In the genomic region with DNA sequence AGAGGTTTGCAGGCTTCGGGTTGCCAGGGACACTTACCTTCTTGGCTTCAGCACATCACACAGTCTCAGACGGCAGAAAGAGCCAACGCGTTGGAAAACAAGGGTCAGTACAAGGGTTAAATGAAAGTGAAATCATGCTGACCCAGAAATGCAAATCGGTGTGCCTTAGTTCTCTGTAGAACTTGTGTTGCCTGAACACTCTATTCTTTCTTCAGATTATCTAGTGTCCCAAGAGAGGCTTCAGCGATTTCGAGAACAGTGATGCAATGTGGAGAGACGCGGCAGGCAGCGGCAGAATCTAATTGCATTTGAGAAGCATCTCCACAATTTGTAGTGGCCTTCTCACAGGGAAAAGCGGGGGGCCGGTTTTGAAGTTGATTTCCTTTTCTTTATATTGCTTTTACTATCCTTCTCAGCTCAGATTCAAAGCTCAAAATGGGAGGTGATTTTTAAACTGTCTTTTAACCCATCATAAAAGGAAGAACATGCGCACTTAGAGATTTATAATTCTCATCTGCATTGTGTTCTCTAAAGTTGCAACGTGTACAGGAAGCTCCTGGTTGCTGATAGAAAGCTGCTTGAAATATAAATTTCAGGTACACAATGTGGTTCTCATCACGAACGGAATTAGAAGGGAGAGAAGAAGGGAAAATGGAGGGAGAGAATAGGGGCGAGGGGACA, we compare ENCODE assay signal across 8 cellular contexts.
DNase-seq lines count a peak whose midpoint lies in the region; ATAC-seq and TF ChIP-seq lines count a peak whose summit lies in the region.

No MANE protein-coding gene starts in this region.

- H3K79me2 ChIP-seq in Karpas-422 (ENCODE audit: low read length) (no peaks in the 10 kb centered on the region), OCI-LY7 (ENCODE audit: insufficient read depth, low read depth, low read length) (no peaks in the 10 kb centered on the region)

- H3K27ac ChIP-seq in Karpas-422 (ENCODE audit: low read length) (no peak overlapping the region), cingulate gyrus (ENCODE audit: low read depth, low read length) (peak overlapping the region; percentile 30), gastrocnemius medialis (peak overlapping the region; percentile 39 to 68 (median 56)), OCI-LY7 (ENCODE audit: low read depth, low read length, poor library complexity, severe bottlenecking) (no peak overlapping the region)

- TF ChIP-seq CTCF in gastrocnemius medialis (IDR thresholded peaks at IDR 0.05 in 4 of 5, conservative IDR thresholded peaks at IDR 0.05 in 1 of 5) (no peak), OCI-LY7 (conservative IDR thresholded peaks at IDR 0.05; ENCODE audit: low read length) (no peak)

- no TSS peak for BruUV-seq in OCI-LY7 (replicated peaks; lab: Mats Ljungman, UMichigan)

- peak overlapping the region; percentile 30 for H3K9ac ChIP-seq in Karpas-422 (ENCODE audit: low read length)

- H3K4me2 ChIP-seq in Karpas-422 (ENCODE audit: low read depth, low read length, poor library complexity, severe bottlenecking) (peak overlapping the region; percentile 62), OCI-LY7 (ENCODE audit: low read length) (no peak overlapping the region)

- no peak for DNase-seq in activated CD4-positive, CD25-positive, alpha-beta regulatory T cell (lab: John Stamatoyannopoulos, UW)
- DNase-seq in Karpas-422 (peak; percentile 73), gastrocnemius medialis (peak; percentile 45 to 68), ecto neural progenitor cell (ENCODE audit: low spot score) (no peak), OCI-LY7 (ENCODE audit: low spot score) (no peak), HCEC 1CT (no peak)

- peak; percentile 44 to 51 for ATAC-seq in activated CD4-positive, CD25-positive, alpha-beta regulatory T cell treated with anti-CD3 and anti-CD28 coated beads, Interleukin-2, amount 50 U/mL, for 24 hours
- ATAC-seq in gastrocnemius medialis, result peak; percentile 74 to 81

- H3K36me3 ChIP-seq in Karpas-422 (ENCODE audit: insufficient read depth, low read length), result no peaks in the 10 kb centered on the region
- H3K36me3 ChIP-seq in gastrocnemius medialis, result no peaks in the 10 kb centered on the region
- H3K36me3 ChIP-seq in OCI-LY7 (ENCODE audit: insufficient read depth, low read length), result no peaks in the 10 kb centered on the region

- H3K4me1 ChIP-seq in Karpas-422 (ENCODE audit: low read length) (peaks cover 22% of the 10 kb centered on the region), gastrocnemius medialis (peaks cover 7 to 8% of the 10 kb centered on the region in 2 donors), OCI-LY7 (ENCODE audit: insufficient read depth, low read length, poor library complexity, severe bottlenecking) (no peaks in the 10 kb centered on the region)

- peak overlapping the region; percentile 29; the same call in 1 of the 2 replicates for H2AFZ ChIP-seq in Karpas-422 (ENCODE audit: low read length)
- no peak overlapping the region for H2AFZ ChIP-seq in OCI-LY7 (ENCODE audit: low read length)

- POLR2A ChIA-PET in OCI-LY7 (lab: Charles Lee), result no interaction called here

- H4K20me1 ChIP-seq in Karpas-422 (ENCODE audit: insufficient read depth, low read depth, low read length), result no peaks in the 10 kb centered on the region
- no peaks in the 10 kb centered on the region for H4K20me1 ChIP-seq in OCI-LY7 (ENCODE audit: insufficient read depth, low read length)

- H3K27me3 ChIP-seq in Karpas-422 (ENCODE audit: low read length) (no peaks in the 10 kb centered on the region), gastrocnemius medialis (no peaks in the 10 kb centered on the region)

- H3K9me3 ChIP-seq in Karpas-422 (ENCODE audit: low read length) (no peaks in the 10 kb centered on the region), gastrocnemius medialis (no peaks in the 10 kb centered on the region), OCI-LY7 (ENCODE audit: low read length) (no peaks in the 10 kb centered on the region)

- H3K9me2 ChIP-seq in Karpas-422 (replicated peaks; ENCODE audit: insufficient read depth, low read length) (no peaks in the 10 kb centered on the region), OCI-LY7 (ENCODE audit: insufficient read depth, low read length) (no peaks in the 10 kb centered on the region)

- CTCF ChIA-PET in OCI-LY7 (lab: Charles Lee; ENCODE audit: unreplicated experiment), result no interaction called here

- in situ Hi-C loops in gastrocnemius medialis (cut with MboI; ENCODE audit: low sequenced_read_pairs in 4 of 4), result no loop called here

- intact Hi-C loops in gastrocnemius medialis (cut with DNase I; ENCODE audit: low total_unique reads), result loop anchor here (5.0 kb wide), 1 partner anchor 66 kb away; the partner anchor contains the start of gene EGLN3
- intact Hi-C loops in OCI-LY7 (cut with micrococcal nuclease; ENCODE audit: unreplicated experiment), result no loop called here

- H3K4me3 ChIP-seq in Karpas-422 (ENCODE audit: low read length), result peak overlapping the region; percentile 52
- H3K4me3 ChIP-seq in gastrocnemius medialis, result peak overlapping the region; percentile 36 to 44 (median 40)
- no peak overlapping the region for H3K4me3 ChIP-seq in OCI-LY7 (ENCODE audit: low read depth, low read length, poor library complexity, severe bottlenecking)

- peak; percentile 20 to 53 for TF ChIP-seq POLR2A in gastrocnemius medialis (IDR thresholded peaks at IDR 0.05)

Comparison
In these comparisons a context has a peak if more than half of its experiments do, and no peak if none do; other contexts are left out.
1. DNase-seq: peak in Karpas-422 (single experiment) and gastrocnemius medialis (2 of 2); none in activated CD4-positive, CD25-positive, alpha-beta regulatory T cell (0 of 4), ecto neural progenitor cell (single experiment), OCI-LY7 (single experiment) and HCEC 1CT (single experiment).
2. H3K27ac ChIP-seq: peak in cingulate gyrus (single experiment) and gastrocnemius medialis (4 of 4); none in Karpas-422 (single experiment) and OCI-LY7 (single experiment).